ENCODE assay signal across 8 cellular contexts in the genomic region with DNA sequence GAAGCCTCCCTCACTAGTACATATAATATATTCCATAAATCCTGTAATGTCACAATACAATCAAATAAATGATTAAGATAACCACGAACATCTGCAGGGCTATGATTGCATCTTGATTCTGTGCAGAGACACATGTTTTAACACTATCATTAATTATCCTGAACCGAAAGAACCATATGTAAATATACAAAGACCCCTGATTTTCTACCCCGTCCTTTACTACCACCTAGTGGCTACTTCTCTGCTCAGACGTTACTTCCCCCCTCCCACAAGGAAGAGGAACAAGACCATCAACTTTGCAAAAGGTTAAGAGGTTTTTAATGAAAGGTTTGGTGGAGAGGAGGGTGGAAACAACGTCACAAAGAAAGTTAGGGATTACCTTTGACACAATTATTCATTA.
DNase-seq lines count a peak whose midpoint lies in the region; ATAC-seq and TF ChIP-seq lines count a peak whose summit lies in the region.

No MANE protein-coding gene starts in this region.

- H3K4me2 ChIP-seq in OCI-LY1 (ENCODE audit: low read length): no peak overlapping the region

- H3K4me1 ChIP-seq in OCI-LY1 (ENCODE audit: insufficient read depth, low read length, severe bottlenecking) (no peaks in the 10 kb centered on the region), gastroesophageal sphincter (peaks cover 0 to 78% (median 5%) of the 10 kb centered on the region in 3 donors), mucosa of descending colon (ENCODE audit: low read depth) (no peaks in the 10 kb centered on the region)

- H2AFZ ChIP-seq in OCI-LY1 (ENCODE audit: low read length): no peak overlapping the region

- no peaks in the 10 kb centered on the region for H3K79me2 ChIP-seq in OCI-LY1 (ENCODE audit: insufficient read depth, low read length)

- no peaks in the 10 kb centered on the region for H3F3A ChIP-seq in OCI-LY1 (ENCODE audit: insufficient read depth, low read length)

- TF ChIP-seq POLR2A in gastroesophageal sphincter (IDR thresholded peaks at IDR 0.05): no peak

- peak; percentile 53 for ATAC-seq in GM18909 (IDR thresholded peaks at IDR 0.05; ENCODE audit: poor library complexity, unreplicated experiment)
- ATAC-seq in gastroesophageal sphincter: no peak
- ATAC-seq in mucosa of descending colon: no peak

- intact Hi-C loops in mucosa of descending colon (cut with DNase I, micrococcal nuclease): no loop called here

- H3K36me3 ChIP-seq in OCI-LY1 (ENCODE audit: insufficient read depth, low read length) (no peaks in the 10 kb centered on the region), gastroesophageal sphincter (no peaks in the 10 kb centered on the region), mucosa of descending colon (ENCODE audit: low read depth) (no peaks in the 10 kb centered on the region)

- WGBS in gastroesophageal sphincter (ENCODE audit: low coverage in 1 of 2), 2 donors: 2 to 17% methylated on average over 5 of the region's 5 CpGs

- H3K27ac ChIP-seq in C4-2B (no peak overlapping the region), OCI-LY1 (ENCODE audit: low read depth, low read length, poor library complexity, severe bottlenecking) (no peak overlapping the region), gastroesophageal sphincter (peak overlapping the region in 3 of 4 donors; percentile 18 to 70 (median 68))

- no peaks in the 10 kb centered on the region for H4K20me1 ChIP-seq in OCI-LY1 (ENCODE audit: insufficient read depth, low read length)

- no peak for TF ChIP-seq EP300 in gastroesophageal sphincter (IDR thresholded peaks at IDR 0.05)

- no peak overlapping the region for H3K4me3 ChIP-seq in OCI-LY1 (ENCODE audit: low read depth, low read length, poor library complexity, severe bottlenecking)
- H3K4me3 ChIP-seq in gastroesophageal sphincter: no peak overlapping the region
- no peak overlapping the region for H3K4me3 ChIP-seq in mucosa of descending colon

- H3K9ac ChIP-seq in OCI-LY1 (ENCODE audit: low read length): no peak overlapping the region

- TF ChIP-seq CTCF in C4-2B (conservative IDR thresholded peaks at IDR 0.05): peak; percentile 48
- TF ChIP-seq CTCF in OCI-LY1 (IDR thresholded peaks at IDR 0.05; ENCODE audit: low read length): peak; percentile 54
- peak in 3 of 4 experiments; percentile 9 to 52 (median 24) for TF ChIP-seq CTCF in gastroesophageal sphincter (IDR thresholded peaks at IDR 0.05)
- TF ChIP-seq CTCF in mucosa of descending colon (IDR thresholded peaks at IDR 0.05): no peak

- H3K9me3 ChIP-seq in OCI-LY1 (ENCODE audit: low read length): no peaks in the 10 kb centered on the region
- no peaks in the 10 kb centered on the region for H3K9me3 ChIP-seq in gastroesophageal sphincter
- H3K9me3 ChIP-seq in mucosa of descending colon: no peaks in the 10 kb centered on the region

- H3K27me3 ChIP-seq in OCI-LY1 (ENCODE audit: insufficient read depth, low read length) (no peaks in the 10 kb centered on the region), gastroesophageal sphincter (no peaks in the 10 kb centered on the region)

- no peaks in the 10 kb centered on the region for H3K9me2 ChIP-seq in OCI-LY1 (ENCODE audit: low read depth, low read length)

- DNase-seq in COR-L47 (lab: John Stamatoyannopoulos, UW) (no peak), mucosa of descending colon (no peak), amniotic stem cell (lab: John Stamatoyannopoulos, UW) (no peak), RPMI8226 (no peak)

Comparison
In these comparisons a context has a peak if more than half of its experiments do, and no peak if none do; other contexts are left out.
1. H3K27ac ChIP-seq: peak in gastroesophageal sphincter (3 of 4); none in C4-2B (single experiment) and OCI-LY1 (single experiment).